Comparison of ENCODE assay signal across 8 cellular contexts in the genomic region with DNA sequence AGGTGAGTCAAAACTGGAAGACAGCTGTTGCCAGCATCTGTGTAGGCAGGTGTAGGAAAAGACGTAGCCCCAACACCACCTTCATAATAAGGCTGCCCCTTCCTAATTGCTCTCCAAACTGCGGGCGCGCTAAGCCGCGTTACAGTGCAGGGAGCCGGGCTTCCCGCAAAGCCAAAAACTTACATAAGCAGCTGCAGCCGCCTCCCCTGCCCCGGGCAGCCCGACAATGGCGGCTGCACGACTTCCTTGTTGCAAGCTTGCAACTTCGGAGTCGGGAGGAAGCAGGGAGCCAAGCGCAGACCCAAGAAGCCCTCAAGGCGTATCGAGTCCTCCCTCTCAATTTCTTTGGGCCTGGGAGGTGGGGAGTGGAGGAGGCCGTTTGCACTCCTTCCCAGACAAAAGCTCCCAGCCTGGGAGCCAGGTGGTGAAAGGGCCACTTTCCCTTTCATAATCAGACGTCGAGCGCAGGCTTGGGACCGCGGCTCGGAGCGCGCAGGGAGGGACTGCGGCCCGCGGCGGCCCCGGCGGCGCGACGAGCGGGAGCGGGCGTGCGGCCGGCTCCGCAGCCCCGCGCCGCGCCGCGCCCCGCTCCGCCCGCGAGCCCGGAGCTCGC. TPM values are rescaled to one million over a fixed set of nuclear protein-coding genes. Genes with fewer than 3 reads are reported as not detected.
DNase-seq lines count a peak whose midpoint lies in the region; ATAC-seq and TF ChIP-seq lines count a peak whose summit lies in the region.

No MANE protein-coding gene starts in this region.

- H3K4me1 Mint-ChIP-seq in Calu3 (ENCODE audit: low read depth, unreplicated experiment) = peaks cover 8% of the 10 kb centered on the region
- H3K4me1 Mint-ChIP-seq in activated naive CD8-positive, alpha-beta T cell treated with anti-CD3 and anti-CD28 coated beads for 36 hours = peaks cover 37% of the 10 kb centered on the region

- no peak for TF ChIP-seq CTCF in Calu3 (IDR thresholded peaks at IDR 0.05; ENCODE audit: unreplicated experiment)
- TF ChIP-seq CTCF in left ventricle myocardium inferior (IDR thresholded peaks at IDR 0.05; ENCODE audit: borderline replicate concordance) = no peak

- H3K4me1 ChIP-seq in HUES64 (ENCODE audit: insufficient read depth, low read length) = peaks cover 11% of the 10 kb centered on the region; the same call in 1 of the 2 replicates
- H3K4me1 ChIP-seq in left ventricle myocardium inferior = peaks cover 26% of the 10 kb centered on the region

- DNase-seq in Calu3 (peak; percentile 41), SKM-1 treated with dmso at 0.1 percent for 144 hours (lab: John Stamatoyannopoulos, UW; ENCODE audit: unreplicated experiment) (peak; percentile 51), left ventricle myocardium inferior (peak; percentile 56), renal cortical epithelial cell (ENCODE audit: low read depth) (peak; percentile 33), kidney tubule cell (ENCODE audit: low spot score) (no peak)
- DNase-seq in activated naive CD8-positive, alpha-beta T cell treated with anti-CD3 and anti-CD28 coated beads for 36 hours = peak; percentile 62

- H3K9ac ChIP-seq in HUES64 (ENCODE audit: low read depth, low read length) = peak overlapping the region; percentile 91

- peak; percentile 21 for ATAC-seq in GM21447 (IDR thresholded peaks at IDR 0.05; ENCODE audit: unreplicated experiment)

- CTCF ChIA-PET in Calu3 (lab: Charles Lee) = interaction anchor here (1.3 kb wide), 1 partner anchor 49 kb away, joined by 3 read pairs; no protein-coding TSS in a partner anchor

- H3K4me3 ChIP-seq in HUES64 (ENCODE audit: low read length) (peak overlapping the region; percentile 96), left ventricle myocardium inferior (peak overlapping the region; percentile 83)

- no TSS peak for BruUV-seq in Calu3 (replicated peaks; lab: Mats Ljungman, UMichigan)

- H3K27me3 ChIP-seq in HUES64 (ENCODE audit: insufficient read depth, low read length) = peaks cover 27% of the 10 kb centered on the region
- no peaks in the 10 kb centered on the region for H3K27me3 ChIP-seq in left ventricle myocardium inferior (ENCODE audit: low read depth)

- H3K36me3 ChIP-seq in HUES64 (ENCODE audit: insufficient read depth, low read length) (peaks cover 32% of the 10 kb centered on the region), left ventricle myocardium inferior (peaks cover 19% of the 10 kb centered on the region)

- H3K4me3 Mint-ChIP-seq in Calu3 (ENCODE audit: low read depth, unreplicated experiment) = peak overlapping the region; percentile 89
- H3K4me3 Mint-ChIP-seq in activated naive CD8-positive, alpha-beta T cell treated with anti-CD3 and anti-CD28 coated beads for 36 hours = peak overlapping the region; percentile 83

- H3K27me3 Mint-ChIP-seq in Calu3 (ENCODE audit: unreplicated experiment) = no peaks in the 10 kb centered on the region
- peaks cover 4% of the 10 kb centered on the region for H3K27me3 Mint-ChIP-seq in activated naive CD8-positive, alpha-beta T cell treated with anti-CD3 and anti-CD28 coated beads for 36 hours

- WGBS in HUES64 = under 1% methylated on average over 54 of the region's 54 CpGs

- no peaks in the 10 kb centered on the region for H3K9me3 Mint-ChIP-seq in Calu3 (ENCODE audit: low read depth, unreplicated experiment)
- H3K9me3 Mint-ChIP-seq in activated naive CD8-positive, alpha-beta T cell treated with anti-CD3 and anti-CD28 coated beads for 36 hours = no peaks in the 10 kb centered on the region

- H3K27ac Mint-ChIP-seq in Calu3 (ENCODE audit: unreplicated experiment) = peak overlapping the region; percentile 39
- peak overlapping the region; percentile 92 for H3K27ac Mint-ChIP-seq in activated naive CD8-positive, alpha-beta T cell treated with anti-CD3 and anti-CD28 coated beads for 36 hours

- peaks cover 24% of the 10 kb centered on the region for H3K36me3 Mint-ChIP-seq in Calu3 (ENCODE audit: insufficient read depth, unreplicated experiment)
- peaks cover 34% of the 10 kb centered on the region for H3K36me3 Mint-ChIP-seq in activated naive CD8-positive, alpha-beta T cell treated with anti-CD3 and anti-CD28 coated beads for 36 hours

- intact Hi-C loops in Calu3 (cut with micrococcal nuclease; ENCODE audit: unreplicated experiment) = no loop called here
- intact Hi-C loops in left ventricle myocardium inferior (cut with micrococcal nuclease) = loop anchor here (5.0 kb wide), 1 partner anchor 57 kb away; no protein-coding TSS in a partner anchor

- H3K9me3 ChIP-seq in HUES64 (ENCODE audit: insufficient read depth, low read depth, low read length) = no peaks in the 10 kb centered on the region
- no peaks in the 10 kb centered on the region for H3K9me3 ChIP-seq in left ventricle myocardium inferior (replicated peaks)

- H3K27ac ChIP-seq in HUES64 (ENCODE audit: low read depth, low read length) = peak overlapping the region; percentile 88
- H3K27ac ChIP-seq in left ventricle myocardium inferior (replicated peaks) = peak overlapping the region; percentile 99

RNA-seq across cellular contexts. Expression of a gene that starts 0.8 kb away (rescaled TPM):
- total RNA-seq in Calu3 (2022) (10.8 and 12.9 TPM in 2 replicates), left ventricle myocardium inferior (9.0 TPM), renal cortical epithelial cell (12.0 and 14.4 TPM in 2 replicates)
- polyA plus RNA-seq in HUES64 (2013, experiment 1 of 2) = 12.5 TPM
- polyA plus RNA-seq in HUES64 (2013, experiment 2 of 2) = 14.5 TPM
- 10 to 100 TPM; 22.6 to 23.8 TPM for total RNA-seq in activated naive CD8-positive, alpha-beta T cell treated with anti-CD3 and anti-CD28 coated beads for 36 hours
